1 cellular context compared by ENCODE assay signal in genomic region chr21:14526199-14526598, GRCh38.
TF ChIP-seq lines count a peak whose summit lies in the region.

No MANE protein-coding gene starts in this region.

TF ChIP-seq in K562, 482 proteins besides CTCF, POLR2A, EP300 and RAD21 (continued from another document):
- TF ChIP-seq GTF2B (IDR thresholded peaks at IDR 0.05; ENCODE audit: extremely low read depth, insufficient read length) (no peak), ZNF644 (tag; IDR thresholded peaks at IDR 0.05; ENCODE audit: low read depth) (no peak), NR2C2 (CRISPR knock-in tag; IDR thresholded peaks at IDR 0.05) (no peak), NR2C2 (tag; IDR thresholded peaks at IDR 0.05) (peak; percentile 34; the same call in 1 of the 2 replicates)
